2 cellular contexts compared by ENCODE assay signal in genomic region chr10:123141791-123142700, GRCh38.
TF ChIP-seq lines count a peak whose summit lies in the region.

No MANE protein-coding gene starts in this region.

TF ChIP-seq in HepG2, 621 proteins besides CTCF, POLR2A, EP300 and RAD21:
- TF ChIP-seq EZH2 (conservative IDR thresholded peaks at IDR 0.05; ENCODE audit: low read depth, low read length), result 0 out of 2 replicates have a peak, but pooled peaks have one; percentile 21
- no peak for TF ChIP-seq CBX5 (CRISPR knock-in tag; IDR thresholded peaks at IDR 0.05; ENCODE audit: borderline replicate concordance)
- no peak for TF ChIP-seq ZNF318 (CRISPR knock-in tag; IDR thresholded peaks at IDR 0.05)
TF ChIP-seq in HepG2: peak in this region for 1.

TF ChIP-seq in WTC11, 78 proteins besides CTCF, POLR2A, EP300 and RAD21:
- TF ChIP-seq IRF1 (CRISPR knock-in tag; IDR thresholded peaks at IDR 0.05) (no peak), ZNF317 (CRISPR knock-in tag; IDR thresholded peaks at IDR 0.05; ENCODE audit: borderline replicate concordance, low read depth) (no peak), ZNF671 (CRISPR knock-in tag; IDR thresholded peaks at IDR 0.05) (no peak), ESRRA (CRISPR knock-in tag; IDR thresholded peaks at IDR 0.05; ENCODE audit: borderline replicate concordance) (no peak), FOXP4 (CRISPR knock-in tag; IDR thresholded peaks at IDR 0.05) (no peak), ZNF121 (CRISPR knock-in tag; IDR thresholded peaks at IDR 0.05) (no peak), IRF2 (CRISPR knock-in tag; IDR thresholded peaks at IDR 0.05; ENCODE audit: borderline replicate concordance, low read depth) (no peak), CREB1 (CRISPR knock-in tag; IDR thresholded peaks at IDR 0.05) (no peak), E2F1 (CRISPR knock-in tag; IDR thresholded peaks at IDR 0.05) (no peak), ZMAT4 (CRISPR knock-in tag; IDR thresholded peaks at IDR 0.05) (no peak), USF1 (CRISPR knock-in tag; IDR thresholded peaks at IDR 0.05) (no peak), TEAD4 (CRISPR knock-in tag; IDR thresholded peaks at IDR 0.05) (no peak), ZSCAN18 (CRISPR knock-in tag; IDR thresholded peaks at IDR 0.05) (no peak), ZNF281 (CRISPR knock-in tag; IDR thresholded peaks at IDR 0.05) (no peak), SP1 (CRISPR knock-in tag; conservative IDR thresholded peaks at IDR 0.05) (no peak)
